ENCODE assay signal across 8 cellular contexts in the genomic region with DNA sequence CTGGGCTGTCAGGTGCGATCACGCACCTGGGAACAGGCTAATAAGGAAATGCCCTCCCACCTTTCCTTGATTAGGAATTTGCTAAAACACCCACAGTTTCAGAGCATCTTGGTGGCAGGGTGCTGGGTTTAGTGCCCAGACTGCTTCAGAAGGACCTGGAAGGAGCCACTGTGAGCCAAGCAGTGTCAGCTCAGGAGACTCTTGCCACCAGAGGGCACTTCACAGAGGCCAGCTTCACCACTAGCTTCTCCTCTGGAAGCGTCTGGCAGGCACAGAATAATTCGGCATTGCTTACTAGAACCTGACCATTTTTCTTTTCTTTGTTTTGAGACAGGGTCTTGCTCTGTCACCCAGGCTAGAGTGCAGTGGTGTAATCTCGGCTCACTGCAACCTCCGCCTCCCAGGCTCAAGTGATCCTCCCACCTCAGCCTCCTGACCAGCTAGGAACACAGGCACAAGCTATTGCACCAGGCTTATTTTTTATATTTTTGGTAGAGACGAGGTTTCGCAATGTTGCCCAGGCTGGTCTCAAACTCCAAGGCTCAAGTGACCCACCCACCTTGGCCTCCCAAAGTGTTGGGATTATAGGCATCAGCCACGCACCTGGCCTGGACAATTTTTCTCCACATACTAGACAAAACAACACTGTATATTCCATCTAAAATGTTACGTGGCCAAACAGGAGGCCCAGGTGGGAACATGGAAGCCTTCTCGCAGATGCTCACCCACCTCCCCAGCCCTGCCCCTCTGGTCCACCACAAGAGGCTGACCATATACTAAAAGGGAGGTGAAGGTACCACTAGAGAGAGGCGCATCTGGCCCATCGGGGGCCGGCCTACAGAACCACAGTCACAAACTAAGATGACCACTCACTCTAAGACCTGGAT. TPM values are rescaled to one million over a fixed set of nuclear protein-coding genes. Genes with fewer than 3 reads are reported as not detected.
DNase-seq lines count a peak whose midpoint lies in the region; ATAC-seq and TF ChIP-seq lines count a peak whose summit lies in the region.

No MANE protein-coding gene starts in this region.

- ATAC-seq in lung (ENCODE audit: insufficient read depth, low FRiP score) (no peak), HG02884 (IDR thresholded peaks at IDR 0.05; ENCODE audit: unreplicated experiment) (no peak)

- H3K27ac Mint-ChIP-seq in CD14-positive monocyte (peak overlapping the region in 3 of 7 donors; percentile 0 to 46 (median 19)), brain (no peak overlapping the region)

- no peak overlapping the region for H3K27ac ChIP-seq in lung (ENCODE audit: low read depth in 1 of 2, low read length in 1 of 2)

- intact Hi-C loops in CD14-positive monocyte (cut with micrococcal nuclease), result no loop called here

- peaks cover 33 to 67% of the 10 kb centered on the region in 2 donors for H3K36me3 ChIP-seq in lung (ENCODE audit: control insufficient read depth in 2 of 2, insufficient read depth in 2 of 2, low read length in 2 of 2)

- no peaks in the 10 kb centered on the region for H3K4me1 ChIP-seq in lung (ENCODE audit: control insufficient read depth in 2 of 2, insufficient read depth in 2 of 2, low read length in 2 of 2)

- peaks cover 0 to 2% (median 2%) of the 10 kb centered on the region in 3 donors for H3K27me3 Mint-ChIP-seq in CD14-positive monocyte (ENCODE audit: low read depth in 3 of 3)
- no peaks in the 10 kb centered on the region for H3K27me3 Mint-ChIP-seq in brain

- H3K27me3 ChIP-seq in lung (ENCODE audit: control insufficient read depth, insufficient read depth), result no peaks in the 10 kb centered on the region

- H3K4me3 Mint-ChIP-seq in CD14-positive monocyte (no peak overlapping the region), brain (no peak overlapping the region)

- H3K9me3 Mint-ChIP-seq in CD14-positive monocyte (peaks cover 0 to 1% (median 0%) of the 10 kb centered on the region in 7 donors), brain (no peaks in the 10 kb centered on the region)

- 91 to 94% methylated on average over 14 of the region's 14 CpGs for WGBS in lung, 2 donors

- H3K9me3 ChIP-seq in lung (ENCODE audit: control insufficient read depth in 2 of 2, insufficient read depth in 1 of 2, low read length in 1 of 2), result no peaks in the 10 kb centered on the region

- no peaks in the 10 kb centered on the region for H3K4me1 Mint-ChIP-seq in CD14-positive monocyte
- no peaks in the 10 kb centered on the region for H3K4me1 Mint-ChIP-seq in brain

- H3K36me3 Mint-ChIP-seq in CD14-positive monocyte (peaks cover 87 to 99% of the 10 kb centered on the region in 2 donors), brain (peaks cover 83% of the 10 kb centered on the region)

- DNase-seq in CD14-positive monocyte (ENCODE audit: low spot score) (no peak), lung (ENCODE audit: low spot score) (no peak), NCI-H774 (lab: John Stamatoyannopoulos, UW) (no peak)
- DNase-seq in Jurkat, Clone E6-1 (ENCODE audit: low read depth, low spot score), result peak; percentile 19
- no peak for DNase-seq in stimulated activated CD4-positive, alpha-beta T cell treated with anti-CD3 and anti-CD28 coated beads, Interleukin-4, amount 100 ng/mL, for 4 hours
- DNase-seq in activated CD4-positive, alpha-beta T cell treated with anti-CD3 and anti-CD28 coated beads for 4 hours, result no peak

- TF ChIP-seq CTCF in CD14-positive monocyte (IDR thresholded peaks at IDR 0.05), result peak; percentile 20
- peak; percentile 33 to 63 for TF ChIP-seq CTCF in brain (conservative IDR thresholded peaks at IDR 0.05)
- TF ChIP-seq CTCF in lung (IDR thresholded peaks at IDR 0.05; ENCODE audit: control extremely low read depth, extremely low read depth), result peak; percentile 11

- H3K4me3 ChIP-seq in Jurkat, Clone E6-1 (ENCODE audit: low read length), result no peak overlapping the region
- H3K4me3 ChIP-seq in lung, result no peak overlapping the region

RNA-seq across cellular contexts. Expression of a gene that starts 14.1 kb away (rescaled TPM):
- 1 to 10 TPM; 3.9 to 4.3 TPM for polyA plus RNA-seq in CD14-positive monocyte
- 70.7 TPM for polyA plus RNA-seq in Jurkat, Clone E6-1 (2012; ENCODE audit: insufficient read depth, insufficient read length)
- polyA plus RNA-seq in brain (ENCODE audit: insufficient read depth, low read depth, low replicate concordance), result 14.7 TPM
- total RNA-seq in lung, result 10 to 100 TPM; 13.3 to 25.4 TPM
- 10 to 100 TPM; 18.9 to 20.4 TPM for polyA plus RNA-seq in lung

RNA-seq across cellular contexts. Expression of a gene that starts 14.2 kb away (rescaled TPM):
- 1 to 10 TPM; 1.1 to 1.2 TPM for polyA plus RNA-seq in CD14-positive monocyte
- 7.8 TPM for polyA plus RNA-seq in Jurkat, Clone E6-1 (2012; ENCODE audit: insufficient read depth, insufficient read length)
- polyA plus RNA-seq in brain (ENCODE audit: insufficient read depth, low read depth, low replicate concordance), result 8.4 TPM
- total RNA-seq in lung, result 1 to 10 TPM; 4.6 to 6.7 TPM
- polyA plus RNA-seq in lung, result 1 to 10 TPM; 1.8 to 1.9 TPM
